In the genomic region with DNA sequence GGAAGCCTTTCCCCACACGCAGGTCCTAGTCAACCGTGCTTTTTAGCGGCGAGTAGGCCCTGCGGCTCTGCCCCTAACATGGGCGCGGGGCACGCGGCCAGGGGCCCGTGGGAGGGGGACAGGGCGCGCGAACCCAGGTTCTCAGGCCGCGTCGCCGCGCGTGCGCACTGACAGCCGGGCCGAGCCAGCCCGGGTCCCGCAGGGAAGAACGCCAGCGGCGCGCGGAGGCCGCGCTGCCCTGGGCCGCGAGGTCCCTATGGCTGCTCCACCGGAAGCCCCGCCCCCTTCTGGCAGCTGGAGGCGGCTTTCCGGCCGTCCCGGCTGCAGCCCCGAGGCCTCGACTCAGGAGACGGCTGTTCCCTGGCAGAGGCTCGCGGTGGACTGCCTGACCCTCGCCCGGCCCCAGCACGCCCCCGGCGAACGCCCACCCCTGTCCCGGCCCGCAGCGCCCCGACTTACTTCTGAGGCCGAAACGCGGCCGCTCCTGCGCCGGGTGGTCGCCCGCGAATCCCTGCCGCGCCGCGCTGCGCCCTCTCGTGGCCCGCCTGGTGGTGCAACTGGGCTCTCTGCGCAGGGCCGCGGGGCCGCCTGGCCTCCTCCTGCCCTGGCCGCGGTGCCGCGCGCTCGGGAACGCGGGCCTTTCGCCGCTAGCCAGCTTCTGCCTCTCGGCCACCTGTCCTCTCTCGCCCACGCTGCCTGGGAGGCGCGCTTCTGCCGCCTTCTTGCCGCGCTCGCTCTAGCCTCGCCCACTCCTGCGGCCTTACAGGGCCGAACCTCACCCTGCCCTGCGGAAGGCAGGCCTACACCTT, we compare ENCODE assay signal across 8 cellular contexts. TPM values are rescaled to one million over a fixed set of nuclear protein-coding genes. Genes with fewer than 3 reads are reported as not detected.
DNase-seq lines count a peak whose midpoint lies in the region; ATAC-seq and TF ChIP-seq lines count a peak whose summit lies in the region.

No MANE protein-coding gene starts in this region.

- ATAC-seq in HG03378 (IDR thresholded peaks at IDR 0.05; ENCODE audit: unreplicated experiment), result peak; percentile 67

- TF ChIP-seq POLR2A in GM19099 (IDR thresholded peaks at IDR 0.05; ENCODE audit: extremely low read depth, insufficient read length, low read depth), result peak; percentile 78

- CTCF ChIA-PET in BJ (lab: Yijun Ruan, JAX), result interaction anchor here (0.6 to 2.9 kb wide), 37 partner anchors 9 to 664 kb away, joined by 3 to 29 read pairs (median 4); a partner anchor contains a TSS

- H3K4me3 ChIP-seq in BJ (ENCODE audit: low read depth, low read length), result peak overlapping the region; percentile 58

- POLR2A ChIA-PET in BJ (lab: Charles Lee), result no interaction called here

- TF ChIP-seq CTCF in BJ (IDR thresholded peaks at IDR 0.05; ENCODE audit: insufficient read depth, low read depth, low read length), result peak; percentile 37; the same call in 1 of the 2 replicates

- H3K27me3 ChIP-seq in BJ (ENCODE audit: control insufficient read depth, insufficient read depth, low read length), result no peaks in the 10 kb centered on the region

- peak; percentile 37 for DNase-seq in BJ (ENCODE audit: low read depth)
- peak; percentile 77 to 97 for DNase-seq in NCI-H446 (lab: John Stamatoyannopoulos, UW)
- DNase-seq in activated CD4-positive, alpha-beta T cell treated with anti-CD3 and anti-CD28 coated beads for 1 hour, result peak; percentile 69
- DNase-seq in cerebellar nuclear complex (lab: John Stamatoyannopoulos, UW), result peak; percentile 7 to 79
- peak; percentile 88 for DNase-seq in kidney glomerular epithelial cell (lab: John Stamatoyannopoulos, UW)
- peak; percentile 75 to 88 for DNase-seq in stimulated activated CD4-positive, alpha-beta T cell treated with anti-CD3 and anti-CD28 coated beads, Interleukin-15, amount 100 ng/mL, for 48 hours (ENCODE audit: low read depth in 2 of 2)

- H3K36me3 ChIP-seq in BJ (ENCODE audit: control insufficient read depth, insufficient read depth, low read length), result no peaks in the 10 kb centered on the region

RNA-seq across cellular contexts. Expression of a gene that starts 16.6 kb away (rescaled TPM):
- polyA plus RNA-seq in BJ (2011; rRNA removed), result 0.22 and 0.23 TPM in 2 replicates
- polyA minus RNA-seq in BJ (2011; rRNA and poly(A)+ RNA removed), result not detected in 2 replicates

RNA-seq across cellular contexts. Expression of a gene that starts 23.4 kb away (rescaled TPM):
- polyA plus RNA-seq in BJ (2011; rRNA removed), result 16.9 and 23.3 TPM in 2 replicates
- 16.0 and 17.3 TPM in 2 replicates for polyA minus RNA-seq in BJ (2011; rRNA and poly(A)+ RNA removed)

Comparison
In these comparisons a context has a peak if more than half of its experiments do, and no peak if none do; other contexts are left out.
1. Peak in every context shown above with its lines: DNase-seq, ATAC-seq and H3K4me3 ChIP-seq.
2. DNase-seq: peak in every context shown above with its lines; median percentile 88 in kidney glomerular epithelial cell; 87 in NCI-H446; 82 in stimulated activated CD4-positive, alpha-beta T cell treated with anti-CD3 and anti-CD28 coated beads, Interleukin-15, amount 100 ng/mL, for 48 hours; 69 in activated CD4-positive, alpha-beta T cell treated with anti-CD3 and anti-CD28 coated beads for 1 hour; 43 in cerebellar nuclear complex; 37 in BJ.